In the genomic region with DNA sequence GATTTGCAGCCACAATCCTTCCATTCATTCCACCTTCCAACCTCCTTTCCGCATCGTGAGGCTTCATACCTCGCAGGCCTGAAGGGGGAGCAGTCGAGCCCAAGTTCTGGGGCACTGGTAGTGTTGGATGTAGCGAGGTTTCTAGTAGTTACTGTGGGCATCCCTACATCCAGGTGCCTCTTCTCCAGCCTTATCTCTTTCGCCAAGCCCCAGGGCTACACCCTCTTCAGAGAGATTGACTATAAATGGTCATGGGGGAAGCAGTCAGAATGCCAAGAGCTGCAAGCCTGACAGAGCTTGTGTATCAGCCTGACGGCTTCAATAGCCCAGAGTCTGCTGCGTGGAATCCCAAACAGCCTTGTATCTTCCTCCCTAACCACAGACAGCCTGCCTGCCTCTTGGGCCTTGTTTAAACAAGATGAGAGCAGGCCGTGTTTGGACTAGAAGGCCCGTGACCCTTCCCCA, we compare ENCODE assay signal across 8 cellular contexts. TPM values are rescaled to one million over a fixed set of nuclear protein-coding genes. Genes with fewer than 3 reads are reported as not detected.
A peak's percentile ranks its signal among the peaks of the same experiment; 100 is the strongest.
DNase-seq lines count a peak whose midpoint lies in the region; ATAC-seq and TF ChIP-seq lines count a peak whose summit lies in the region.

No MANE protein-coding gene starts in this region.

- H3K4me1 ChIP-seq in GM23338 (ENCODE audit: insufficient read depth) (peaks cover 28% of the 10 kb centered on the region), subcutaneous abdominal adipose tissue (ENCODE audit: control insufficient read depth in 5 of 5, insufficient read depth in 5 of 5, low read length in 5 of 5) (peaks cover 2 to 65% (median 30%) of the 10 kb centered on the region in 5 donors)

- H3K4me3 Mint-ChIP-seq in GM23338, result no peak overlapping the region
- H3K4me3 Mint-ChIP-seq in activated CD8-positive, alpha-beta T cell treated with anti-CD3 and anti-CD28 coated beads, Interleukin-2, amount 10 ng/mL, durations not matched to agents 7 days and 5 days, result no peak overlapping the region

- no peaks in the 10 kb centered on the region for H3K9me2 ChIP-seq in GM23338 (ENCODE audit: insufficient read depth)

- no peaks in the 10 kb centered on the region for H3F3A ChIP-seq in GM23338 (replicated peaks; ENCODE audit: low read depth)

- H3K9me3 ChIP-seq in subcutaneous abdominal adipose tissue (ENCODE audit: control insufficient read depth in 5 of 5, low read length in 5 of 5), result no peaks in the 10 kb centered on the region

- ATAC-seq in GM23338 (peak; percentile 95), HG03571 (IDR thresholded peaks at IDR 0.05; ENCODE audit: unreplicated experiment) (no peak), HG03280 (IDR thresholded peaks at IDR 0.05; ENCODE audit: unreplicated experiment) (no peak)
- peak; percentile 42 for ATAC-seq in activated CD8-positive, alpha-beta T cell treated with anti-CD3 and anti-CD28 coated beads, Interleukin-2, amount 10 ng/mL, durations not matched to agents 7 days and 5 days

- DNase-seq in AG09309 (ENCODE audit: low read depth), result no peak
- peak; percentile 92 for DNase-seq in GM23338 (ENCODE audit: low spot score)
- DNase-seq in activated CD8-positive, alpha-beta T cell treated with anti-CD3 and anti-CD28 coated beads, Interleukin-2, amount 10 ng/mL, durations not matched to agents 7 days and 5 days, result peak; percentile 30
- peak; percentile 33 for DNase-seq in inferior parietal cortex (ENCODE audit: extremely low spot score)
- DNase-seq in putamen (ENCODE audit: low spot score), result no peak

- H4K20me1 ChIP-seq in GM23338 (replicated peaks; ENCODE audit: insufficient read depth), result no peaks in the 10 kb centered on the region

- CTCF ChIA-PET in activated CD8-positive, alpha-beta T cell treated with anti-CD3 and anti-CD28 coated beads, Interleukin-2, amount 10 ng/mL, durations not matched to agents 7 days and 5 days (lab: Charles Lee), result interaction anchor here (0.9 to 6.7 kb wide), 5 partner anchors 13 to 113 kb away, joined by 3 to 66 read pairs (median 5); no protein-coding TSS in a partner anchor

- H3K27ac ChIP-seq in GM23338 (ENCODE audit: low read depth) (0 out of 2 replicates have a peak overlapping the region, but pooled peaks have one; percentile 28), subcutaneous abdominal adipose tissue (ENCODE audit: low read depth, low read length) (peak overlapping the region; percentile 84)

- POLR2A ChIA-PET in activated CD8-positive, alpha-beta T cell treated with anti-CD3 and anti-CD28 coated beads, Interleukin-2, amount 10 ng/mL, durations not matched to agents 7 days and 5 days (lab: Charles Lee), result no interaction called here

- peak; percentile 70 for TF ChIP-seq CTCF in AG09309 (IDR thresholded peaks at IDR 0.05; ENCODE audit: control insufficient read depth, insufficient read depth, low read depth, low read length, missing control alignments)
- TF ChIP-seq CTCF in GM23338 (conservative IDR thresholded peaks at IDR 0.05; ENCODE audit: low read depth in 2 of 2), result peak; percentile 93

- no peaks in the 10 kb centered on the region; the same call in 2 of the 3 replicates for H3K36me3 Mint-ChIP-seq in GM23338 (ENCODE audit: low read depth)
- no peaks in the 10 kb centered on the region for H3K36me3 Mint-ChIP-seq in activated CD8-positive, alpha-beta T cell treated with anti-CD3 and anti-CD28 coated beads, Interleukin-2, amount 10 ng/mL, durations not matched to agents 7 days and 5 days (ENCODE audit: low read depth)

- no peaks in the 10 kb centered on the region for H3K9me3 Mint-ChIP-seq in GM23338
- no peaks in the 10 kb centered on the region for H3K9me3 Mint-ChIP-seq in activated CD8-positive, alpha-beta T cell treated with anti-CD3 and anti-CD28 coated beads, Interleukin-2, amount 10 ng/mL, durations not matched to agents 7 days and 5 days (ENCODE audit: insufficient read depth)

- H3K36me3 ChIP-seq in GM23338 (ENCODE audit: insufficient read depth) (no peaks in the 10 kb centered on the region), subcutaneous abdominal adipose tissue (ENCODE audit: control insufficient read depth in 5 of 5, insufficient read depth in 5 of 5, low read length in 5 of 5) (no peaks in the 10 kb centered on the region)

- H3K4me3 ChIP-seq in AG09309 (ENCODE audit: control insufficient read depth, low read depth, low read length) (no peak overlapping the region), GM23338 (no peak overlapping the region), subcutaneous abdominal adipose tissue (ENCODE audit: low read depth in 1 of 5, low read length in 5 of 5) (no peak overlapping the region)

- H3K27me3 ChIP-seq in GM23338 (ENCODE audit: insufficient read depth) (no peaks in the 10 kb centered on the region), subcutaneous abdominal adipose tissue (ENCODE audit: control insufficient read depth in 5 of 5, insufficient read depth in 4 of 5, low read length in 5 of 5) (no peaks in the 10 kb centered on the region)

- no peak overlapping the region for H3K27ac Mint-ChIP-seq in GM23338
- no peak overlapping the region for H3K27ac Mint-ChIP-seq in activated CD8-positive, alpha-beta T cell treated with anti-CD3 and anti-CD28 coated beads, Interleukin-2, amount 10 ng/mL, durations not matched to agents 7 days and 5 days

- peaks cover 34% of the 10 kb centered on the region for H3K4me1 Mint-ChIP-seq in GM23338
- H3K4me1 Mint-ChIP-seq in activated CD8-positive, alpha-beta T cell treated with anti-CD3 and anti-CD28 coated beads, Interleukin-2, amount 10 ng/mL, durations not matched to agents 7 days and 5 days (ENCODE audit: low read depth), result no peaks in the 10 kb centered on the region

- peaks cover 2% of the 10 kb centered on the region for H3K27me3 Mint-ChIP-seq in GM23338 (ENCODE audit: insufficient read depth, low read depth, poor library complexity)
- H3K27me3 Mint-ChIP-seq in activated CD8-positive, alpha-beta T cell treated with anti-CD3 and anti-CD28 coated beads, Interleukin-2, amount 10 ng/mL, durations not matched to agents 7 days and 5 days (ENCODE audit: low read depth), result peaks cover 8% of the 10 kb centered on the region

- no peak overlapping the region for H2AFZ ChIP-seq in GM23338

- no peaks in the 10 kb centered on the region for H3K79me2 ChIP-seq in GM23338 (replicated peaks; ENCODE audit: insufficient read depth)

- no peak overlapping the region for H3K9ac ChIP-seq in subcutaneous abdominal adipose tissue (ENCODE audit: low read length in 5 of 5)

- H3K4me2 ChIP-seq in GM23338, result no peak overlapping the region

TF ChIP-seq in GM23338, 12 proteins besides CTCF, POLR2A, EP300 and RAD21 (continues in another document):
- TF ChIP-seq POLR2AphosphoS5 (IDR thresholded peaks at IDR 0.05; ENCODE audit: low read depth) (no peak), STAT1 (IDR thresholded peaks at IDR 0.05; ENCODE audit: unreplicated experiment) (no peak)

RNA-seq across cellular contexts. Expression of a gene that starts 28.9 kb away (rescaled TPM):
- 18.4 and 22.2 TPM in 2 replicates for total RNA-seq in GM23338 (2014; rRNA removed; shearing (Covaris generic))
- polyA plus RNA-seq in GM23338 (2016; fragmentation: Nextera tagmentation; extraction: Ambion mirVana), result 7.1 and 8.4 TPM in 2 replicates
- under 1 TPM; 0.29 TPM for total RNA-seq in activated CD8-positive, alpha-beta T cell treated with anti-CD3 and anti-CD28 coated beads, Interleukin-2, amount 10 ng/mL, durations not matched to agents 7 days and 5 days

Comparison
In these comparisons a context has a peak if more than half of its experiments do, and no peak if none do; other contexts are left out.
1. DNase-seq: peak in GM23338 (single experiment), activated CD8-positive, alpha-beta T cell treated with anti-CD3 and anti-CD28 coated beads, Interleukin-2, amount 10 ng/mL, durations not matched to agents 7 days and 5 days (single experiment) and inferior parietal cortex (single experiment); none in AG09309 (single experiment) and putamen (single experiment).
2. ATAC-seq: peak in GM23338 (single experiment) and activated CD8-positive, alpha-beta T cell treated with anti-CD3 and anti-CD28 coated beads, Interleukin-2, amount 10 ng/mL, durations not matched to agents 7 days and 5 days (single experiment); none in HG03571 (single experiment) and HG03280 (single experiment).
3. RNA of a gene that starts 28.9 kb away (total RNA-seq): 18.4 to 22.2 TPM in GM23338; 0.29 TPM in activated CD8-positive, alpha-beta T cell treated with anti-CD3 and anti-CD28 coated beads, Interleukin-2, amount 10 ng/mL, durations not matched to agents 7 days and 5 days; every median in the first group is over 10 times any median in the second.